In the genomic region with DNA sequence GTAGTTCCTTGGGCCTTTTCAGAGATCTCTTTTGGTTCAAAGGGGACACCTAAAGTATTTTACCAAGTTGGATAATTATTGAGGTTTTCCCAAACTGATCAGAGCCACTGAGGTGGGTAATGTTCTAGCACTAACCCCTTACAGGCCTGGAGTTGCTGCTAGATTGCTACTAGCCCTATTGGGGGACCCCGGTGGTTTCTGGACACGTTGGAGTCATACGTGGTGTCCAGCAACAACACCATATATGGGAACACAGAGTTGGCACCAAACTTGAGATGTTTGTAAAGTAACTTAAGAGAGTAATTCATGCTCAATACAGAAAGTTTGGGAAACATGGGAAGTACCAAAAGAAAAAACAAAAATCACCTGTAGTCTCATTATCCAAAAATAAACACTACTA, we compare ENCODE assay signal across 8 cellular contexts. TPM values are rescaled to one million over a fixed set of nuclear protein-coding genes. Genes with fewer than 3 reads are reported as not detected.
DNase-seq lines count a peak whose midpoint lies in the region; ATAC-seq lines count a peak whose summit lies in the region.

No MANE protein-coding gene starts in this region.

- H3K36me3 ChIP-seq in iPS-15b (ENCODE audit: control insufficient read depth, insufficient read depth, low read length): no peaks in the 10 kb centered on the region

- H3K9me3 ChIP-seq in iPS-15b (ENCODE audit: control insufficient read depth, insufficient read depth, low read length): no peaks in the 10 kb centered on the region

- no peaks in the 10 kb centered on the region for H3K36me3 Mint-ChIP-seq in activated CD4-positive, alpha-beta T cell treated with anti-CD3 and anti-CD28 coated beads for 36 hours (ENCODE audit: low read depth)
- H3K36me3 Mint-ChIP-seq in activated naive CD8-positive, alpha-beta T cell treated with anti-CD3 and anti-CD28 coated beads for 36 hours: peaks cover 2% of the 10 kb centered on the region

- intact Hi-C loops in activated CD4-positive, alpha-beta T cell treated with anti-CD3 and anti-CD28 coated beads for 36 hours (cut with DNase I, micrococcal nuclease): loop anchor here (1.0 to 10.0 kb wide), 12 partner anchors 65 to 693 kb away; a partner anchor contains a TSS

- H3K27me3 ChIP-seq in iPS-15b (ENCODE audit: control insufficient read depth, insufficient read depth, low read length): no peaks in the 10 kb centered on the region

- H3K9me3 Mint-ChIP-seq in activated CD4-positive, alpha-beta T cell treated with anti-CD3 and anti-CD28 coated beads for 36 hours (ENCODE audit: low read depth): no peaks in the 10 kb centered on the region
- H3K9me3 Mint-ChIP-seq in activated naive CD8-positive, alpha-beta T cell treated with anti-CD3 and anti-CD28 coated beads for 36 hours: no peaks in the 10 kb centered on the region

- no peaks in the 10 kb centered on the region for H3K27me3 Mint-ChIP-seq in activated CD4-positive, alpha-beta T cell treated with anti-CD3 and anti-CD28 coated beads for 36 hours
- H3K27me3 Mint-ChIP-seq in activated naive CD8-positive, alpha-beta T cell treated with anti-CD3 and anti-CD28 coated beads for 36 hours: no peaks in the 10 kb centered on the region

- peak overlapping the region; percentile 55 for H3K27ac Mint-ChIP-seq in activated CD4-positive, alpha-beta T cell treated with anti-CD3 and anti-CD28 coated beads for 36 hours
- H3K27ac Mint-ChIP-seq in activated naive CD8-positive, alpha-beta T cell treated with anti-CD3 and anti-CD28 coated beads for 36 hours: peak overlapping the region; percentile 83

- DNase-seq in activated CD4-positive, alpha-beta T cell treated with anti-CD3 and anti-CD28 coated beads for 36 hours: no peak
- DNase-seq in activated CD4-positive, alpha-beta T cell treated with anti-CD3 and anti-CD28 coated beads for 4 hours: no peak
- no peak for DNase-seq in activated naive CD8-positive, alpha-beta T cell treated with anti-CD3 and anti-CD28 coated beads for 36 hours
- no peak for DNase-seq in stimulated activated CD4-positive, alpha-beta T cell treated with anti-CD3 and anti-CD28 coated beads, Interleukin-1b, Interleukin-23, amount 100 ng/mL, for 48 hours

- POLR2A ChIA-PET in activated CD4-positive, alpha-beta T cell treated with anti-CD3 and anti-CD28 coated beads for 36 hours (lab: Charles Lee): interaction anchor here (0.6 to 1.0 kb wide), 2 partner anchors 70 to 1232 kb away, joined by 3 read pairs; a partner anchor contains a TSS

- H3K27ac ChIP-seq in skin epidermis: peak overlapping the region in 19 of 21 experiments; percentile 35 to 98 (median 93)

- no peaks in the 10 kb centered on the region for H3K4me1 ChIP-seq in iPS-15b (ENCODE audit: control insufficient read depth, insufficient read depth, low read length)

- peak overlapping the region; percentile 80 for H3K4me3 Mint-ChIP-seq in activated CD4-positive, alpha-beta T cell treated with anti-CD3 and anti-CD28 coated beads for 36 hours
- peak overlapping the region; percentile 97 for H3K4me3 Mint-ChIP-seq in activated naive CD8-positive, alpha-beta T cell treated with anti-CD3 and anti-CD28 coated beads for 36 hours

- H3K4me3 ChIP-seq in iPS-15b (ENCODE audit: low read depth, low read length) (peak overlapping the region; percentile 92), skin epidermis (peak overlapping the region; percentile 57 to 94 (median 81))

- no peak for ATAC-seq in activated CD4-positive, alpha-beta T cell treated with anti-CD3 and anti-CD28 coated beads for 36 hours
- no peak for ATAC-seq in activated CD4-positive, CD25-positive, alpha-beta regulatory T cell treated with anti-CD3 and anti-CD28 coated beads, Interleukin-2, amount 50 U/mL, for 24 hours
- ATAC-seq in GM18907 (IDR thresholded peaks at IDR 0.05; ENCODE audit: unreplicated experiment): no peak

- CTCF ChIA-PET in activated CD4-positive, alpha-beta T cell treated with anti-CD3 and anti-CD28 coated beads for 36 hours (lab: Charles Lee): interaction anchor here (0.6 kb wide), 1 partner anchor 19 kb away, joined by 3 read pairs; no protein-coding TSS in a partner anchor

- no peak overlapping the region for H3K9ac ChIP-seq in iPS-15b (ENCODE audit: low read depth, low read length)

- H3K4me1 Mint-ChIP-seq in activated CD4-positive, alpha-beta T cell treated with anti-CD3 and anti-CD28 coated beads for 36 hours: peaks cover 12% of the 10 kb centered on the region
- peaks cover 12% of the 10 kb centered on the region for H3K4me1 Mint-ChIP-seq in activated naive CD8-positive, alpha-beta T cell treated with anti-CD3 and anti-CD28 coated beads for 36 hours

RNA-seq across cellular contexts. Expression of a gene that starts 0.6 kb away (rescaled TPM):
- 1 to 10 TPM; 1.9 to 2.1 TPM for total RNA-seq in activated CD4-positive, alpha-beta T cell treated with anti-CD3 and anti-CD28 coated beads for 36 hours
- 1 to 10 TPM; 1.6 to 1.9 TPM for total RNA-seq in activated naive CD8-positive, alpha-beta T cell treated with anti-CD3 and anti-CD28 coated beads for 36 hours

RNA-seq across cellular contexts. Expression of a gene that starts 0.7 kb away (rescaled TPM):
- total RNA-seq in activated CD4-positive, alpha-beta T cell treated with anti-CD3 and anti-CD28 coated beads for 36 hours: 10 to 100 TPM in 1 of 2 experiments, 1 to 10 TPM in 1; 8.7 to 10.0 TPM
- total RNA-seq in activated naive CD8-positive, alpha-beta T cell treated with anti-CD3 and anti-CD28 coated beads for 36 hours: 10 to 100 TPM in 1 of 2 experiments, 1 to 10 TPM in 1; 8.8 to 10.5 TPM
